ENCODE assay signal across 8 cellular contexts in genomic region chr19:55383279-55383788, GRCh38. TPM values are rescaled to one million over a fixed set of nuclear protein-coding genes. Genes with fewer than 3 reads are reported as not detected.
DNase-seq lines count a peak whose midpoint lies in the region; ATAC-seq and TF ChIP-seq lines count a peak whose summit lies in the region.

No MANE protein-coding gene starts in this region.

- peaks cover 53% of the 10 kb centered on the region for H3K4me1 Mint-ChIP-seq in activated naive CD4-positive, alpha-beta T cell treated with anti-CD3 and anti-CD28 coated beads, Interleukin-2, amount 10 ng/mL, durations not matched to agents 7 days and 5 days

- H3K27ac ChIP-seq in cardiac muscle cell (no peak overlapping the region), layer of hippocampus (ENCODE audit: low read depth, low read length) (peak overlapping the region; percentile 57), upper lobe of right lung (peak overlapping the region; percentile 63)

- H3K36me3 ChIP-seq in cardiac muscle cell (peaks cover 12% of the 10 kb centered on the region), upper lobe of right lung (peaks cover 16% of the 10 kb centered on the region)

- intact Hi-C loops in Right ventricle myocardium inferior (cut with DNase I) (loop anchor here (10.0 kb wide), 1 partner anchor 221 kb away; the partner anchor contains the start of genes ZNF524 and ZNF865), upper lobe of right lung (cut with DNase I) (no loop called here)

- peak overlapping the region; percentile 93 for H3K27ac Mint-ChIP-seq in activated naive CD4-positive, alpha-beta T cell treated with anti-CD3 and anti-CD28 coated beads, Interleukin-2, amount 10 ng/mL, durations not matched to agents 7 days and 5 days

- no peaks in the 10 kb centered on the region for H3K27me3 Mint-ChIP-seq in activated naive CD4-positive, alpha-beta T cell treated with anti-CD3 and anti-CD28 coated beads, Interleukin-2, amount 10 ng/mL, durations not matched to agents 7 days and 5 days

- peak overlapping the region; percentile 90 for H3K4me3 Mint-ChIP-seq in activated naive CD4-positive, alpha-beta T cell treated with anti-CD3 and anti-CD28 coated beads, Interleukin-2, amount 10 ng/mL, durations not matched to agents 7 days and 5 days

- H3K27me3 ChIP-seq in cardiac muscle cell (peaks cover 9% of the 10 kb centered on the region), layer of hippocampus (ENCODE audit: control insufficient read depth, insufficient read depth, low read length) (no peaks in the 10 kb centered on the region), upper lobe of right lung (no peaks in the 10 kb centered on the region)

- no peaks in the 10 kb centered on the region for H3K9me3 Mint-ChIP-seq in activated naive CD4-positive, alpha-beta T cell treated with anti-CD3 and anti-CD28 coated beads, Interleukin-2, amount 10 ng/mL, durations not matched to agents 7 days and 5 days

- no peaks in the 10 kb centered on the region for H3K9me3 ChIP-seq in cardiac muscle cell (ENCODE audit: low read depth)
- H3K9me3 ChIP-seq in upper lobe of right lung = no peaks in the 10 kb centered on the region

- CTCF ChIA-PET in activated naive CD4-positive, alpha-beta T cell treated with anti-CD3 and anti-CD28 coated beads, Interleukin-2, amount 10 ng/mL, durations not matched to agents 7 days and 5 days (lab: Charles Lee) = interaction anchor here (0.5 to 3.1 kb wide), 6 partner anchors 45 to 176 kb away, joined by 3 to 25 read pairs (median 4); no protein-coding TSS in a partner anchor

- peak overlapping the region; percentile 22 for H3K4me3 ChIP-seq in cardiac muscle cell
- peak overlapping the region; percentile 96 for H3K4me3 ChIP-seq in upper lobe of right lung

- ATAC-seq in Right ventricle myocardium inferior (no peak), upper lobe of right lung (no peak), HG02798 (IDR thresholded peaks at IDR 0.05; ENCODE audit: poor library complexity, unreplicated experiment) (no peak)

- H3K36me3 Mint-ChIP-seq in activated naive CD4-positive, alpha-beta T cell treated with anti-CD3 and anti-CD28 coated beads, Interleukin-2, amount 10 ng/mL, durations not matched to agents 7 days and 5 days = peaks cover 43% of the 10 kb centered on the region

- DNase-seq in cardiac muscle cell (ENCODE audit: low read depth in 1 of 2, low spot score in 1 of 2) = no peak
- DNase-seq in Right ventricle myocardium inferior (ENCODE audit: missing footprints) = no peak
- peak; percentile 51 for DNase-seq in activated naive CD4-positive, alpha-beta T cell treated with anti-CD3 and anti-CD28 coated beads, Interleukin-2, amount 10 ng/mL, durations not matched to agents 7 days and 5 days
- no peak for DNase-seq in upper lobe of right lung
- DNase-seq in superior temporal gyrus (ENCODE audit: extremely low spot score) = no peak
- no peak for DNase-seq in GM20000 (ENCODE audit: low spot score)

- H3K4me1 ChIP-seq in cardiac muscle cell (ENCODE audit: low read depth) = peaks cover 20% of the 10 kb centered on the region
- H3K4me1 ChIP-seq in upper lobe of right lung = peaks cover 31% of the 10 kb centered on the region

- TF ChIP-seq CTCF in cardiac muscle cell (IDR thresholded peaks at IDR 0.05; ENCODE audit: low read depth, low read length) (no peak), upper lobe of right lung (IDR thresholded peaks at IDR 0.05) (no peak), GM20000 (IDR thresholded peaks at IDR 0.05; ENCODE audit: extremely low read depth, missing control alignments) (no peak)

RNA-seq across cellular contexts. Expression of gene TMEM238, which starts 0.8 kb away (rescaled TPM):
- total RNA-seq in cardiac muscle cell (0.27 and 0.35 TPM in 2 replicates), Right ventricle myocardium inferior (0.24 TPM), upper lobe of right lung (19.8 TPM)
- polyA plus RNA-seq in cardiac muscle cell = 1.7 and 4.0 TPM in 2 replicates

RNA-seq across cellular contexts. Expression of gene RPL28, which starts 2.4 kb away (rescaled TPM):
- 757 and 1,325 TPM in 2 replicates for total RNA-seq in cardiac muscle cell
- polyA plus RNA-seq in cardiac muscle cell = 273 and 320 TPM in 2 replicates
- 664 TPM for total RNA-seq in Right ventricle myocardium inferior
- total RNA-seq in upper lobe of right lung = 1,343 TPM

RNA-seq across cellular contexts. Expression of gene TMEM190, which starts 6.7 kb away (rescaled TPM):
- not detected in 2 replicates for total RNA-seq in cardiac muscle cell
- 0.85 and 1.3 TPM in 2 replicates for polyA plus RNA-seq in cardiac muscle cell
- not detected for total RNA-seq in Right ventricle myocardium inferior
- total RNA-seq in upper lobe of right lung = not detected

RNA-seq across cellular contexts. Expression of gene IL11, which starts 13.1 kb away (rescaled TPM):
- total RNA-seq in cardiac muscle cell (0.12 and 0.49 TPM in 2 replicates), Right ventricle myocardium inferior (not detected), upper lobe of right lung (0.84 TPM)
- 0.72 TPM in 1 of 2 replicates, not detected in the other for polyA plus RNA-seq in cardiac muscle cell

RNA-seq across cellular contexts. Expression of gene GARIN5B, which starts 20.3 kb away (rescaled TPM):
- total RNA-seq in cardiac muscle cell (not detected in 2 replicates), Right ventricle myocardium inferior (not detected), upper lobe of right lung (not detected)
- polyA plus RNA-seq in cardiac muscle cell = not detected in 2 replicates

Comparison
In these comparisons a context has a peak if more than half of its experiments do, and no peak if none do; other contexts are left out.
1. RNA of gene TMEM238, which starts 0.8 kb away (total RNA-seq): 19.8 TPM in upper lobe of right lung (single experiment); 0.27 to 0.35 TPM in cardiac muscle cell and 0.24 TPM in Right ventricle myocardium inferior (single experiment); every median in the first group is over 10 times any median in the second.